In the genomic region with DNA sequence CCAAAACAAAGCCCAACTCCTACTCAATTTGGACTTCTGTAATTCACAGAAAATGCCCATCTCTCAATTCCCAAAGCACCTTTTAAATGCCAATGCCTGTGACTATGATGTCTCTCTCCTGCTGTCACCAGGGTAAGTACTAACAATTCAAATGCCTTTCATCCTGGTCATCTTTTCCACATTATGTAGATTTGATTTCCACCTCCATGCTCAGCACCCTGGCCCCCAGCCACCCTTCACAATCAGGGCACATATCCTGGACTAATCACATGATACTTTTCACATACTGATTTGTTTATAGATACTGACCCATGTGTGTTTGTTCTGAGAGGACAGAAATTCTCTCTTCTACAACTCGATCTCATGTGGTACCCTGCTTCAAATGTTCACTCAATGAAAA, we compare ENCODE assay signal across 1 cellular context.
TF ChIP-seq lines count a peak whose summit lies in the region.

No MANE protein-coding gene starts in this region.

TF ChIP-seq in HepG2, 621 proteins besides CTCF, POLR2A, EP300 and RAD21:
- TF ChIP-seq, protein P1, sequence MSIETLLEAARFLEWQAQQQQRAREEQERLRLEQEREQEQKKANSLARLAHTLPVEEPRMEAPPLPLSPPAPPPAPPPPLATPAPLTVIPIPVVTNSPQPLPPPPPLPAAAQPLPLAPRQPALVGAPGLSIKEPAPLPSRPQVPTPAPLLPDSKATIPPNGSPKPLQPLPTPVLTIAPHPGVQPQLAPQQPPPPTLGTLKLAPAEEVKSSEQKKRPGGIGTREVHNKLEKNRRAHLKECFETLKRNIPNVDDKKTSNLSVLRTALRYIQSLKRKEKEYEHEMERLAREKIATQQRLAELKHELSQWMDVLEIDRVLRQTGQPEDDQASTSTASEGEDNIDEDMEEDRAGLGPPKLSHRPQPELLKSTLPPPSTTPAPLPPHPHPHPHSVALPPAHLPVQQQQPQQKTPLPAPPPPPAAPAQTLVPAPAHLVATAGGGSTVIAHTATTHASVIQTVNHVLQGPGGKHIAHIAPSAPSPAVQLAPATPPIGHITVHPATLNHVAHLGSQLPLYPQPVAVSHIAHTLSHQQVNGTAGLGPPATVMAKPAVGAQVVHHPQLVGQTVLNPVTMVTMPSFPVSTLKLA (IDR thresholded peaks at IDR 0.05), result 0 out of 2 replicates have a peak, but pooled peaks have one; percentile 20
- TF ChIP-seq ZNF530 (CRISPR knock-in tag; IDR thresholded peaks at IDR 0.05; ENCODE audit: low read depth) (no peak), ZNF563 (CRISPR knock-in tag; IDR thresholded peaks at IDR 0.05) (no peak), NCOA2 (CRISPR knock-in tag; IDR thresholded peaks at IDR 0.05) (no peak), TP53 (CRISPR knock-in tag; conservative IDR thresholded peaks at IDR 0.05) (no peak)
